Comparison of ENCODE assay signal across 8 cellular contexts in genomic region chr2:62704654-62705006, GRCh38. TPM values are rescaled to one million over a fixed set of nuclear protein-coding genes. Genes with fewer than 3 reads are reported as not detected.
A peak's percentile ranks its signal among the peaks of the same experiment; 100 is the strongest.
DNase-seq lines count a peak whose midpoint lies in the region; ATAC-seq and TF ChIP-seq lines count a peak whose summit lies in the region.

No MANE protein-coding gene starts in this region.

- ATAC-seq in RWPE2 (ENCODE audit: low read depth) (no peak), HG03196 (IDR thresholded peaks at IDR 0.05; ENCODE audit: unreplicated experiment) (no peak)

- H3K4me3 ChIP-seq in RWPE2 (ENCODE audit: severe bottlenecking), result peak overlapping the region; percentile 36
- peak overlapping the region; percentile 84 to 97 (median 90) for H3K4me3 ChIP-seq in esophagus squamous epithelium
- peak overlapping the region; percentile 89 to 95 for H3K4me3 ChIP-seq in prostate gland

- intact Hi-C loops in esophagus squamous epithelium (cut with DNase I), result no loop called here
- intact Hi-C loops in prostate gland (cut with DNase I), result loop anchor here (2.0 to 5.0 kb wide), 5 partner anchors 42 to 507 kb away; partner anchors contain the start of gene B3GNT2

- peak overlapping the region; percentile 61 for H3K9ac ChIP-seq in ES-I3 (ENCODE audit: low read depth, low read length)

- H3K27ac ChIP-seq in RWPE2 (ENCODE audit: poor library complexity, severe bottlenecking), result peak overlapping the region; percentile 77
- H3K27ac ChIP-seq in esophagus squamous epithelium, result peak overlapping the region; percentile 84 to 98 (median 94)
- peak overlapping the region; percentile 92 to 93 for H3K27ac ChIP-seq in prostate gland

- no peaks in the 10 kb centered on the region for H3K27me3 ChIP-seq in RWPE2 (ENCODE audit: insufficient read depth, poor library complexity, severe bottlenecking)
- no peaks in the 10 kb centered on the region for H3K27me3 ChIP-seq in esophagus squamous epithelium
- H3K27me3 ChIP-seq in prostate gland (replicated peaks; ENCODE audit: insufficient read depth), result no peaks in the 10 kb centered on the region

- TF ChIP-seq POLR2A in esophagus squamous epithelium (IDR thresholded peaks at IDR 0.05) (no peak), prostate gland (IDR thresholded peaks at IDR 0.05) (no peak)

- 0 to 8% methylated on average over 2 of the region's 2 CpGs for WGBS in esophagus squamous epithelium, 2 donors
- 15% methylated on average over 2 of the region's 2 CpGs for WGBS in prostate gland

- no peaks in the 10 kb centered on the region for H3K9me3 ChIP-seq in ES-I3 (ENCODE audit: control insufficient read depth, insufficient read depth, low read length)
- no peaks in the 10 kb centered on the region for H3K9me3 ChIP-seq in RWPE2 (ENCODE audit: severe bottlenecking)
- no peaks in the 10 kb centered on the region for H3K9me3 ChIP-seq in esophagus squamous epithelium
- H3K9me3 ChIP-seq in prostate gland, result no peaks in the 10 kb centered on the region

- DNase-seq in RWPE2 (ENCODE audit: low spot score) (no peak), esophagus squamous epithelium (lab: John Stamatoyannopoulos, UW) (no peak), prostate gland (ENCODE audit: low spot score) (no peak), NCI-H524 (lab: John Stamatoyannopoulos, UW) (no peak), foreskin melanocyte (no peak), DMS114 treated with DMSO at 0.1 percent for 48 hours (lab: John Stamatoyannopoulos, UW; ENCODE audit: unreplicated experiment) (no peak)

- H3K4me1 ChIP-seq in ES-I3 (ENCODE audit: insufficient read depth, low read length) (peaks cover 16% of the 10 kb centered on the region; the same call in 1 of the 2 replicates), RWPE2 (ENCODE audit: insufficient read depth, poor library complexity, severe bottlenecking) (peaks cover 23% of the 10 kb centered on the region), esophagus squamous epithelium (peaks cover 8 to 53% (median 25%) of the 10 kb centered on the region in 3 donors), prostate gland (replicated peaks) (no peaks in the 10 kb centered on the region)

- TF ChIP-seq CTCF in RWPE2 (IDR thresholded peaks at IDR 0.05; ENCODE audit: poor library complexity, severe bottlenecking) (no peak), esophagus squamous epithelium (IDR thresholded peaks at IDR 0.05) (no peak), prostate gland (IDR thresholded peaks at IDR 0.05) (no peak)

- H3K36me3 ChIP-seq in ES-I3 (ENCODE audit: insufficient read depth, low read length), result no peaks in the 10 kb centered on the region
- peaks cover 29% of the 10 kb centered on the region for H3K36me3 ChIP-seq in RWPE2 (ENCODE audit: low read depth)
- peaks cover 0 to under 1% (median 0%) of the 10 kb centered on the region in 3 donors for H3K36me3 ChIP-seq in esophagus squamous epithelium
- no peaks in the 10 kb centered on the region for H3K36me3 ChIP-seq in prostate gland

RNA-seq across cellular contexts. Expression of gene EHBP1, which starts 0.9 kb away (rescaled TPM):
- total RNA-seq in esophagus squamous epithelium, result 100 to 1,000 TPM in 1 of 4 donors, 10 to 100 TPM in 3; 59.6 to 111 (median 77.9) TPM
- 10 to 100 TPM; 26.5 to 30.3 TPM for total RNA-seq in prostate gland

Comparison
In these comparisons a context has a peak if more than half of its experiments do, and no peak if none do; other contexts are left out.
1. H3K4me3 ChIP-seq: peak in every context shown above with its lines; median percentile 92 in prostate gland; 90 in esophagus squamous epithelium; 36 in RWPE2.